ENCODE assay signal across 1 cellular context in the genomic region with DNA sequence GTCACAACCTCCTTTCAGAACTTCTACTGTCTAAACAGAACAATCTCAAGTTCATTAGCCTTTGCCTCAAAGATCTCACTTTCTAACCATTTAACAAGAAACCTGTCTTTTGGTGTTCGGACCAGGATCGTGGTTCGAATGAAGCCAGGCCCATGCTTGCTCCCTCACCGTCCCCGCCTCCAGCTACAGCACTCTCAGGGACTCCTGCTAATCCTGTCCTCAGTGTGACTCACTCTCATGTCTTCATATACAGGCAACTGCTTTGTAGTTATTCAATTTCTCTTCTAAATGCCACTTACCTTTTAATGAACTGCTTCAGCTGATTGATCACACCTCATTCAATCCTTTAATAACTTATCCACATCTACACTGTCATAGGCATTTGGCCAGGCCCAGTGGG.
TF ChIP-seq lines count a peak whose summit lies in the region.

No MANE protein-coding gene starts in this region.

TF ChIP-seq in K562, 482 proteins besides CTCF, POLR2A, EP300 and RAD21 (continued from another document):
- TF ChIP-seq, protein P1, sequence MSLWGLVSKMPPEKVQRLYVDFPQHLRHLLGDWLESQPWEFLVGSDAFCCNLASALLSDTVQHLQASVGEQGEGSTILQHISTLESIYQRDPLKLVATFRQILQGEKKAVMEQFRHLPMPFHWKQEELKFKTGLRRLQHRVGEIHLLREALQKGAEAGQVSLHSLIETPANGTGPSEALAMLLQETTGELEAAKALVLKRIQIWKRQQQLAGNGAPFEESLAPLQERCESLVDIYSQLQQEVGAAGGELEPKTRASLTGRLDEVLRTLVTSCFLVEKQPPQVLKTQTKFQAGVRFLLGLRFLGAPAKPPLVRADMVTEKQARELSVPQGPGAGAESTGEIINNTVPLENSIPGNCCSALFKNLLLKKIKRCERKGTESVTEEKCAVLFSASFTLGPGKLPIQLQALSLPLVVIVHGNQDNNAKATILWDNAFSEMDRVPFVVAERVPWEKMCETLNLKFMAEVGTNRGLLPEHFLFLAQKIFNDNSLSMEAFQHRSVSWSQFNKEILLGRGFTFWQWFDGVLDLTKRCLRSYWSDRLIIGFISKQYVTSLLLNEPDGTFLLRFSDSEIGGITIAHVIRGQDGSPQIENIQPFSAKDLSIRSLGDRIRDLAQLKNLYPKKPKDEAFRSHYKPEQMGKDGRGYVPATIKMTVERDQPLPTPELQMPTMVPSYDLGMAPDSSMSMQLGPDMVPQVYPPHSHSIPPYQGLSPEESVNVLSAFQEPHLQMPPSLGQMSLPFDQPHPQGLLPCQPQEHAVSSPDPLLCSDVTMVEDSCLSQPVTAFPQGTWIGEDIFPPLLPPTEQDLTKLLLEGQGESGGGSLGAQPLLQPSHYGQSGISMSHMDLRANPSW (CRISPR knock-in tag; IDR thresholded peaks at IDR 0.05): no peak
- TF ChIP-seq PHF8 (IDR thresholded peaks at IDR 0.05; ENCODE audit: borderline replicate concordance, low read length) (no peak), ZNF79 (CRISPR knock-in tag; IDR thresholded peaks at IDR 0.05; ENCODE audit: low read depth) (no peak), TOE1 (IDR thresholded peaks at IDR 0.05; ENCODE audit: borderline replicate concordance) (0 out of 2 replicates have a peak, but pooled peaks have one; percentile 12), TOE1 (CRISPR knock-in tag; IDR thresholded peaks at IDR 0.05; ENCODE audit: borderline replicate concordance, low read depth) (no peak), POLR2AphosphoS5 (IDR thresholded peaks at IDR 0.05; ENCODE audit: control insufficient read depth, insufficient read depth, low read depth, low read length) (0 out of 2 replicates have a peak, but pooled peaks have one; percentile 16), ZNF696 (CRISPR knock-in tag; conservative IDR thresholded peaks at IDR 0.05) (no peak)
- TF ChIP-seq, protein P2, sequence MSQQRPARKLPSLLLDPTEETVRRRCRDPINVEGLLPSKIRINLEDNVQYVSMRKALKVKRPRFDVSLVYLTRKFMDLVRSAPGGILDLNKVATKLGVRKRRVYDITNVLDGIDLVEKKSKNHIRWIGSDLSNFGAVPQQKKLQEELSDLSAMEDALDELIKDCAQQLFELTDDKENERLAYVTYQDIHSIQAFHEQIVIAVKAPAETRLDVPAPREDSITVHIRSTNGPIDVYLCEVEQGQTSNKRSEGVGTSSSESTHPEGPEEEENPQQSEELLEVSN (IDR thresholded peaks at IDR 0.05; ENCODE audit: borderline replicate concordance in 1 of 2, extremely low read depth in 1 of 2, insufficient read depth in 1 of 2, insufficient read length in 1 of 2, low read depth in 1 of 2, low read length in 1 of 2, poor library complexity in 1 of 2, severe bottlenecking in 1 of 2): peak in 1 of 2 experiments; percentile 21
